1 cellular context compared by ENCODE assay signal in the genomic region with DNA sequence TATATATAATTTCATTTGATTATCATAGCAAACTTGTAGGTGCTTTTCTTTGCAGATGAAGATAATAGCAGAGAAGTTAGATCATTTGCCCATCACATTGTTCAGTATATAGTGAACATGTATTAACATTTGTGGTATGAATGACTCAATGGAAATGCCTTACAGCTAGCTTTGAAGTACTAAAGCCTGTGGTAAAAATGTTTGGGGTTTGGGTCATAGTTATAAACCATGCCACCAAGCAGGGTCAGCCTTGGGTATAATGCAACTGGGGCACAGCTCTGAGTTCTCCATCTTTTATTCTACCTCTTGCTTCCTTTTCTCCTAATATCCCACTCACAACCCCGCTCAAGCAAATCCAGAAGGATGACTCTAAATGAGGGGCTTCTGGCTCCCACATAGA.
TF ChIP-seq lines count a peak whose summit lies in the region.

No MANE protein-coding gene starts in this region.

TF ChIP-seq in GM23338, 12 proteins besides CTCF, POLR2A, EP300 and RAD21 (continued from another document):
- no peak for TF ChIP-seq ZNF114 (CRISPR knock-in tag; IDR thresholded peaks at IDR 0.05)
- TF ChIP-seq, protein P1, sequence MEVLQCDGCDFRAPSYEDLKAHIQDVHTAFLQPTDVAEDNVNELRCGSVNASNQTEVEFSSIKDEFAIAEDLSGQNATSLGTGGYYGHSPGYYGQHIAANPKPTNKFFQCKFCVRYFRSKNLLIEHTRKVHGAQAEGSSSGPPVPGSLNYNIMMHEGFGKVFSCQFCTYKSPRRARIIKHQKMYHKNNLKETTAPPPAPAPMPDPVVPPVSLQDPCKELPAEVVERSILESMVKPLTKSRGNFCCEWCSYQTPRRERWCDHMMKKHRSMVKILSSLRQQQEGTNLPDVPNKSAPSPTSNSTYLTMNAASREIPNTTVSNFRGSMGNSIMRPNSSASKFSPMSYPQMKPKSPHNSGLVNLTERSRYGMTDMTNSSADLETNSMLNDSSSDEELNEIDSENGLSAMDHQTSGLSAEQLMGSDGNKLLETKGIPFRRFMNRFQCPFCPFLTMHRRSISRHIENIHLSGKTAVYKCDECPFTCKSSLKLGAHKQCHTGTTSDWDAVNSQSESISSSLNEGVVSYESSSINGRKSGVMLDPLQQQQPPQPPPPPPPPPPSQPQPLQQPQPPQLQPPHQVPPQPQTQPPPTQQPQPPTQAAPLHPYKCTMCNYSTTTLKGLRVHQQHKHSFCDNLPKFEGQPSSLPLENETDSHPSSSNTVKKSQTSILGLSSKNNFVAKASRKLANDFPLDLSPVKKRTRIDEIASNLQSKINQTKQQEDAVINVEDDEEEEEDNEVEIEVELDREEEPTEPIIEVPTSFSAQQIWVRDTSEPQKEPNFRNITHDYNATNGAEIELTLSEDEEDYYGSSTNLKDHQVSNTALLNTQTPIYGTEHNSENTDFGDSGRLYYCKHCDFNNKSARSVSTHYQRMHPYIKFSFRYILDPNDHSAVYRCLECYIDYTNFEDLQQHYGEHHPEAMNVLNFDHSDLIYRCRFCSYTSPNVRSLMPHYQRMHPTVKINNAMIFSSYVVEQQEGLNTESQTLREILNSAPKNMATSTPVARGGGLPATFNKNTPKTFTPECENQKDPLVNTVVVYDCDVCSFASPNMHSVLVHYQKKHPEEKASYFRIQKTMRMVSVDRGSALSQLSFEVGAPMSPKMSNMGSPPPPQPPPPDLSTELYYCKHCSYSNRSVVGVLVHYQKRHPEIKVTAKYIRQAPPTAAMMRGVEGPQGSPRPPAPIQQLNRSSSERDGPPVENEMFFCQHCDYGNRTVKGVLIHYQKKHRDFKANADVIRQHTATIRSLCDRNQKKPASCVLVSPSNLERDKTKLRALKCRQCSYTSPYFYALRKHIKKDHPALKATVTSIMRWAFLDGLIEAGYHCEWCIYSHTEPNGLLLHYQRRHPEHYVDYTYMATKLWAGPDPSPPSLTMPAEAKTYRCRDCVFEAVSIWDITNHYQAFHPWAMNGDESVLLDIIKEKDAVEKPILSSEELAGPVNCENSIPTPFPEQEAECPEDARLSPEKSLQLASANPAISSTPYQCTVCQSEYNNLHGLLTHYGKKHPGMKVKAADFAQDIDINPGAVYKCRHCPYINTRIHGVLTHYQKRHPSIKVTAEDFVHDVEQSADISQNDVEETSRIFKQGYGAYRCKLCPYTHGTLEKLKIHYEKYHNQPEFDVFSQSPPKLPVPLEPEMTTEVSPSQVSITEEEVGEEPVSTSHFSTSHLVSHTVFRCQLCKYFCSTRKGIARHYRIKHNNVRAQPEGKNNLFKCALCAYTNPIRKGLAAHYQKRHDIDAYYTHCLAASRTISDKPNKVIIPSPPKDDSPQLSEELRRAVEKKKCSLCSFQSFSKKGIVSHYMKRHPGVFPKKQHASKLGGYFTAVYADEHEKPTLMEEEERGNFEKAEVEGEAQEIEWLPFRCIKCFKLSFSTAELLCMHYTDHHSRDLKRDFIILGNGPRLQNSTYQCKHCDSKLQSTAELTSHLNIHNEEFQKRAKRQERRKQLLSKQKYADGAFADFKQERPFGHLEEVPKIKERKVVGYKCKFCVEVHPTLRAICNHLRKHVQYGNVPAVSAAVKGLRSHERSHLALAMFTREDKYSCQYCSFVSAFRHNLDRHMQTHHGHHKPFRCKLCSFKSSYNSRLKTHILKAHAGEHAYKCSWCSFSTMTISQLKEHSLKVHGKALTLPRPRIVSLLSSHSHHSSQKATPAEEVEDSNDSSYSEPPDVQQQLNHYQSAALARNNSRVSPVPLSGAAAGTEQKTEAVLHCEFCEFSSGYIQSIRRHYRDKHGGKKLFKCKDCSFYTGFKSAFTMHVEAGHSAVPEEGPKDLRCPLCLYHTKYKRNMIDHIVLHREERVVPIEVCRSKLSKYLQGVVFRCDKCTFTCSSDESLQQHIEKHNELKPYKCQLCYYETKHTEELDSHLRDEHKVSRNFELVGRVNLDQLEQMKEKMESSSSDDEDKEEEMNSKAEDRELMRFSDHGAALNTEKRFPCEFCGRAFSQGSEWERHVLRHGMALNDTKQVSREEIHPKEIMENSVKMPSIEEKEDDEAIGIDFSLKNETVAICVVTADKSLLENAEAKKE (CRISPR knock-in tag; IDR thresholded peaks at IDR 0.05): no peak
- TF ChIP-seq ZNF331 (CRISPR knock-in tag; IDR thresholded peaks at IDR 0.05; ENCODE audit: low read depth): no peak
- no peak for TF ChIP-seq NANOG (IDR thresholded peaks at IDR 0.05; ENCODE audit: borderline replicate concordance)
